ENCODE assay signal across 15 cellular contexts in genomic region chr10:95429639-95430038, GRCh38.
DNase-seq lines count a peak whose midpoint lies in the region; ATAC-seq and TF ChIP-seq lines count a peak whose summit lies in the region.
"Had no signal": no experiment of that assay in that cellular context is flagged by ENCODE, and none has a peak within 500 bp of the region (broad histone marks: within the 10 kb centered on the region; RNA-seq: fewer than 3 reads in every experiment).

No MANE protein-coding gene starts in this region.

- H3K79me1 ChIP-seq in trophoblast cell (ENCODE audit: low read length): no peaks in the 10 kb centered on the region

- H3K4me1 ChIP-seq in Caco-2 (peaks cover 15% of the 10 kb centered on the region), PC-3 (ENCODE audit: insufficient read depth, low read length) (peaks cover 10% of the 10 kb centered on the region), trophoblast cell (ENCODE audit: control insufficient read depth in 1 of 2, insufficient read depth in 2 of 2, low read length in 2 of 2) (no peaks in the 10 kb centered on the region)

- H2AK5ac ChIP-seq in trophoblast cell (ENCODE audit: low read length): no peak overlapping the region

- H2AFZ ChIP-seq in PC-3 (ENCODE audit: low read length) (peak overlapping the region; percentile 49), trophoblast cell (ENCODE audit: insufficient read depth, low read length, poor library complexity) (no peak overlapping the region)

- ATAC-seq in PC-3: no peak; the same call in 1 of the 2 replicates
- peak; percentile 95 for ATAC-seq in esophagus mucosa
- no peak for ATAC-seq in GM21737 (IDR thresholded peaks at IDR 0.05; ENCODE audit: unreplicated experiment)

- H3K4me3 ChIP-seq in Caco-2 (ENCODE audit: low read depth, low read length) (no peak overlapping the region), PC-3 (ENCODE audit: low read length) (peak overlapping the region; percentile 34; the same call in 1 of the 2 replicates), trophoblast cell (ENCODE audit: low read depth, low read length) (no peak overlapping the region)
- H3K4me3 ChIP-seq: coronary artery, MG63 had no signal

- no peaks in the 10 kb centered on the region for H3K27me3 Mint-ChIP-seq in Caco-2 (ENCODE audit: insufficient read depth, unreplicated experiment)
- H3K27me3 Mint-ChIP-seq: activated T-helper 17 cell treated with anti-CD3 and anti-CD28 coated beads, Interleukin-2, amount 50 U/mL, for 72 hours; stimulated activated naive CD8-positive, alpha-beta T cell treated with anti-CD3 and anti-CD28 coated beads, Interleukin-15, amount 100 ng/mL, for 72 hours had no signal

- intact Hi-C loops in Caco-2 (cut with micrococcal nuclease; ENCODE audit: unreplicated experiment): loop anchor here (1.0 to 10.0 kb wide), 5 partner anchors 53 to 295 kb away; partner anchors contain the start of gene SORBS1
- intact Hi-C loops in PC-3 (cut with micrococcal nuclease): loop anchor here (1.0 to 2.0 kb wide), 3 partner anchors 15 to 172 kb away; no protein-coding TSS in a partner anchor

- peaks cover 29% of the 10 kb centered on the region for H3K36me3 Mint-ChIP-seq in Caco-2 (ENCODE audit: insufficient read depth, unreplicated experiment)
- H3K36me3 Mint-ChIP-seq: activated naive CD4-positive, alpha-beta T cell treated with anti-CD3 and anti-CD28 coated beads, Interleukin-2, amount 50 U/mL, for 72 hours; naive B cell had no signal

- H3K4me3 Mint-ChIP-seq in Caco-2 (ENCODE audit: unreplicated experiment): no peak overlapping the region
- H3K4me3 Mint-ChIP-seq: activated T-helper 17 cell treated with anti-CD3 and anti-CD28 coated beads, Interleukin-2, amount 50 U/mL, for 72 hours; naive B cell; stimulated activated naive CD8-positive, alpha-beta T cell treated with anti-CD3 and anti-CD28 coated beads, Interleukin-15, amount 100 ng/mL, for 72 hours had no signal

- no peak overlapping the region for H2BK5ac ChIP-seq in trophoblast cell (ENCODE audit: low read depth, low read length, poor library complexity)

- POLR2A ChIA-PET in Caco-2 (lab: Charles Lee): no interaction called here
- POLR2A ChIA-PET in PC-3 (lab: Charles Lee; ENCODE audit: unreplicated experiment): no interaction called here

- no peak overlapping the region for H3K4ac ChIP-seq in trophoblast cell (ENCODE audit: low read depth, low read length)

- no TSS peak for BruUV-seq in Caco-2 (replicated peaks; lab: Mats Ljungman, UMichigan)
- no TSS peak for BruUV-seq in PC-3 (replicated peaks; lab: Mats Ljungman, UMichigan)

- peaks cover 5% of the 10 kb centered on the region for H3K36me3 ChIP-seq in Caco-2 (ENCODE audit: control insufficient read depth, insufficient read depth, low read length)
- H3K36me3 ChIP-seq in PC-3 (ENCODE audit: low read depth, low read length): no peaks in the 10 kb centered on the region
- peaks cover 0 to 2% of the 10 kb centered on the region in 2 experiments for H3K36me3 ChIP-seq in trophoblast cell (ENCODE audit: control insufficient read depth in 1 of 2, insufficient read depth in 2 of 2, low read length in 2 of 2)
- H3K36me3 ChIP-seq: MG63, WERI-Rb-1 had no signal

- H2BK120ac ChIP-seq in trophoblast cell (ENCODE audit: insufficient read depth, low read length, poor library complexity): no peak overlapping the region

- peak overlapping the region; percentile 20 for H3K27ac Mint-ChIP-seq in Caco-2 (ENCODE audit: unreplicated experiment)
- H3K27ac Mint-ChIP-seq: activated naive CD4-positive, alpha-beta T cell treated with anti-CD3 and anti-CD28 coated beads, Interleukin-2, amount 50 U/mL, for 72 hours; activated T-helper 17 cell treated with anti-CD3 and anti-CD28 coated beads, Interleukin-2, amount 50 U/mL, for 72 hours; naive B cell; stimulated activated naive CD8-positive, alpha-beta T cell treated with anti-CD3 and anti-CD28 coated beads, Interleukin-15, amount 100 ng/mL, for 72 hours had no signal

- H4K12ac ChIP-seq in trophoblast cell (ENCODE audit: low read depth, low read length): no peak overlapping the region

- H3K9ac ChIP-seq in PC-3 (ENCODE audit: low read length): no peak overlapping the region
- no peak overlapping the region for H3K9ac ChIP-seq in trophoblast cell (ENCODE audit: low read length)

- no peak overlapping the region for H3K18ac ChIP-seq in trophoblast cell (ENCODE audit: low read length)

- CTCF ChIA-PET in Caco-2 (lab: Charles Lee) (interaction anchor here (0.6 to 3.8 kb wide), 5 partner anchors 43 to 264 kb away, joined by 3 to 40 read pairs (median 6); partner anchors contain the start of gene TCTN3), PC-3 (lab: Charles Lee) (interaction anchor here (0.7 to 1.5 kb wide), 3 partner anchors 54 to 171 kb away, joined by 4 to 10 read pairs (median 5); no protein-coding TSS in a partner anchor)

- H3K9me2 ChIP-seq in PC-3 (replicated peaks; ENCODE audit: low read length): no peaks in the 10 kb centered on the region

- H3K4me2 ChIP-seq in PC-3 (ENCODE audit: low read length) (peak overlapping the region; percentile 50), trophoblast cell (ENCODE audit: low read length) (no peak overlapping the region)

- TF ChIP-seq CTCF in Caco-2 (IDR thresholded peaks at IDR 0.05; ENCODE audit: insufficient read depth in 1 of 2, low read depth in 1 of 2, low read length in 1 of 2, severe bottlenecking in 1 of 2, unreplicated experiment in 1 of 2): no peak
- TF ChIP-seq CTCF in PC-3 (conservative IDR thresholded peaks at IDR 0.05; ENCODE audit: low read depth, low read length): no peak

- WGBS in trophoblast cell (ENCODE audit: extremely low coverage, insufficient coverage, insufficient read length): no CpG with 5 or more reads among the region's 4 CpGs

- H4K91ac ChIP-seq in trophoblast cell (ENCODE audit: low read depth, low read length): no peak overlapping the region

- no peak overlapping the region for H3K14ac ChIP-seq in trophoblast cell (ENCODE audit: low read length)

- no peak overlapping the region for H4K8ac ChIP-seq in trophoblast cell (ENCODE audit: low read depth, low read length)

- H3K79me2 ChIP-seq in PC-3 (ENCODE audit: low read length) (no peaks in the 10 kb centered on the region), trophoblast cell (ENCODE audit: control insufficient read depth, insufficient read depth, low read length, poor library complexity) (no peaks in the 10 kb centered on the region)

- H3K27me3 ChIP-seq in Caco-2 (replicated peaks; ENCODE audit: control insufficient read depth, insufficient read depth, low read length) (no peaks in the 10 kb centered on the region), PC-3 (ENCODE audit: low read length) (no peaks in the 10 kb centered on the region), trophoblast cell (ENCODE audit: insufficient read depth, low read length) (no peaks in the 10 kb centered on the region)

- no peaks in the 10 kb centered on the region for H4K20me1 ChIP-seq in PC-3 (ENCODE audit: low read length)

- no peaks in the 10 kb centered on the region for H3K9me3 ChIP-seq in Caco-2
- H3K9me3 ChIP-seq in PC-3 (ENCODE audit: low read length): no peaks in the 10 kb centered on the region
- H3K9me3 ChIP-seq in trophoblast cell (ENCODE audit: insufficient read depth, low read depth, low read length): no peaks in the 10 kb centered on the region
- H3K9me3 ChIP-seq: MG63 had no signal

- no peak overlapping the region for H2BK12ac ChIP-seq in trophoblast cell (ENCODE audit: low read length)

- no peak overlapping the region for H3K23ac ChIP-seq in trophoblast cell (ENCODE audit: low read length)

- DNase-seq in Caco-2 (peak in 1 of 2 experiments; percentile 12), PC-3 (peak; percentile 65), trophoblast cell (peak; percentile 64 to 76), amygdala (lab: John Stamatoyannopoulos, UW) (no peak), mesenteric fat pad (ENCODE audit: low spot score) (no peak), GM19238 (ENCODE audit: insufficient read length, low spot score) (no peak)

- H3K27ac ChIP-seq in PC-3 (ENCODE audit: low read length): peak overlapping the region; percentile 21
- no peak overlapping the region for H3K27ac ChIP-seq in trophoblast cell (ENCODE audit: low read depth, low read length)
- H3K27ac ChIP-seq: WERI-Rb-1 had no signal

- no peaks in the 10 kb centered on the region for H3K4me1 Mint-ChIP-seq in Caco-2 (ENCODE audit: low read depth, unreplicated experiment)
- H3K4me1 Mint-ChIP-seq: activated T-helper 17 cell treated with anti-CD3 and anti-CD28 coated beads, Interleukin-2, amount 50 U/mL, for 72 hours; stimulated activated naive CD8-positive, alpha-beta T cell treated with anti-CD3 and anti-CD28 coated beads, Interleukin-15, amount 100 ng/mL, for 72 hours had no signal

- H3F3A ChIP-seq in PC-3 (ENCODE audit: low read length, unreplicated experiment): no peaks in the 10 kb centered on the region

- H3K9me3 Mint-ChIP-seq in Caco-2 (ENCODE audit: unreplicated experiment): no peaks in the 10 kb centered on the region
- H3K9me3 Mint-ChIP-seq: activated naive CD4-positive, alpha-beta T cell treated with anti-CD3 and anti-CD28 coated beads, Interleukin-2, amount 50 U/mL, for 72 hours; activated T-helper 17 cell treated with anti-CD3 and anti-CD28 coated beads, Interleukin-2, amount 50 U/mL, for 72 hours; naive B cell; stimulated activated naive CD8-positive, alpha-beta T cell treated with anti-CD3 and anti-CD28 coated beads, Interleukin-15, amount 100 ng/mL, for 72 hours had no signal

Comparison
In these comparisons a context has a peak if more than half of its experiments do, and no peak if none do; other contexts are left out.
1. DNase-seq: peak in PC-3 (single experiment) and trophoblast cell (2 of 2); none in amygdala (0 of 56), mesenteric fat pad (single experiment) and GM19238 (single experiment).